10 cellular contexts compared by ENCODE assay signal in genomic region chr19:36151144-36152051, GRCh38. TPM values are rescaled to one million over a fixed set of nuclear protein-coding genes. Genes with fewer than 3 reads are reported as not detected.
A peak's percentile ranks its signal among the peaks of the same experiment; 100 is the strongest.
DNase-seq lines count a peak whose midpoint lies in the region; ATAC-seq and TF ChIP-seq lines count a peak whose summit lies in the region.
"Had no signal": no experiment of that assay in that cellular context is flagged by ENCODE, and none has a peak within 500 bp of the region (broad histone marks: within the 10 kb centered on the region; RNA-seq: fewer than 3 reads in every experiment).

No MANE protein-coding gene starts in this region.

- no peaks in the 10 kb centered on the region for H3K9me3 Mint-ChIP-seq in HFFc6
- H3K9me3 Mint-ChIP-seq: activated T-helper 1 cell treated with anti-CD3 and anti-CD28 coated beads, Interleukin-12 subunit alpha, Interleukin-12 subunit beta, Interleukin-2, Interleukin-4 antibody, amounts not matched to agents 30 ng/mL and 10 ng/mL and 1 ng/mL, durations not matched to agents 14 hours and 24 hours and 36 hours had no signal

- TF ChIP-seq EP300 in esophagus muscularis mucosa (IDR thresholded peaks at IDR 0.05) (no peak), suprapubic skin (IDR thresholded peaks at IDR 0.05) (no peak)

- peaks cover 31 to 53% (median 36%) of the 10 kb centered on the region in 4 donors for H3K4me1 ChIP-seq in esophagus muscularis mucosa
- peaks cover 40% of the 10 kb centered on the region for H3K4me1 ChIP-seq in suprapubic skin

- DNase-seq in HFFc6 (no peak), esophagus muscularis mucosa (ENCODE audit: extremely low spot score) (no peak), lower leg skin (ENCODE audit: low spot score in 2 of 2) (peak; percentile 54 to 95), suprapubic skin (ENCODE audit: low spot score in 2 of 2) (peak; percentile 81 to 85), DMS153 (lab: John Stamatoyannopoulos, UW) (no peak), foreskin melanocyte (no peak)
- DNase-seq: stimulated activated CD4-positive, alpha-beta T cell treated with anti-CD3 and anti-CD28 coated beads, Interleukin-2, amount 100 ng/mL, for 24 hours had no signal

- peak overlapping the region; percentile 84 for H3K4me3 Mint-ChIP-seq in HFFc6
- H3K4me3 Mint-ChIP-seq: activated T-helper 1 cell treated with anti-CD3 and anti-CD28 coated beads, Interleukin-12 subunit alpha, Interleukin-12 subunit beta, Interleukin-2, Interleukin-4 antibody, amounts not matched to agents 30 ng/mL and 10 ng/mL and 1 ng/mL, durations not matched to agents 14 hours and 24 hours and 36 hours had no signal

- H3K36me3 ChIP-seq in esophagus muscularis mucosa (peaks cover 27 to 49% (median 45%) of the 10 kb centered on the region in 4 donors), suprapubic skin (peaks cover 42% of the 10 kb centered on the region)

- H3K36me3 Mint-ChIP-seq in HFFc6 (ENCODE audit: low read depth), result peaks cover 30% of the 10 kb centered on the region

- H3K27me3 Mint-ChIP-seq in HFFc6 (ENCODE audit: insufficient read depth), result peaks cover 6% of the 10 kb centered on the region

- H3K27ac Mint-ChIP-seq in HFFc6, result peak overlapping the region; percentile 85
- H3K27ac Mint-ChIP-seq: activated T-helper 1 cell treated with anti-CD3 and anti-CD28 coated beads, Interleukin-12 subunit alpha, Interleukin-12 subunit beta, Interleukin-2, Interleukin-4 antibody, amounts not matched to agents 30 ng/mL and 10 ng/mL and 1 ng/mL, durations not matched to agents 14 hours and 24 hours and 36 hours had no signal

- H3K27ac ChIP-seq in esophagus muscularis mucosa (replicated peaks in 1 of 4), result peak overlapping the region; percentile 92 to 98 (median 96)
- peak overlapping the region; percentile 93 for H3K27ac ChIP-seq in suprapubic skin

- TF ChIP-seq CTCF in HFFc6 (IDR thresholded peaks at IDR 0.05), result no peak
- TF ChIP-seq CTCF in esophagus muscularis mucosa (IDR thresholded peaks at IDR 0.05), result no peak
- TF ChIP-seq CTCF in lower leg skin (IDR thresholded peaks at IDR 0.05), result no peak
- no peak for TF ChIP-seq CTCF in suprapubic skin (IDR thresholded peaks at IDR 0.05)

- H3K4me3 ChIP-seq in esophagus muscularis mucosa (peak overlapping the region; percentile 52 to 74 (median 64)), lower leg skin (ENCODE audit: low read depth, poor library complexity, severe bottlenecking) (peak overlapping the region; percentile 38), suprapubic skin (peak overlapping the region; percentile 53)

- H3K4me1 Mint-ChIP-seq in HFFc6 (ENCODE audit: low read depth), result peaks cover 38% of the 10 kb centered on the region

- 30% methylated on average over 12 of the region's 47 CpGs for WGBS in esophagus muscularis mucosa
- 44 to 54% methylated on average over 27 to 35 of the region's 47 CpGs for WGBS in lower leg skin, 2 donors
- WGBS in suprapubic skin, result 47% methylated on average over 35 of the region's 47 CpGs

- intact Hi-C loops in esophagus muscularis mucosa (cut with DNase I) (no loop called here), lower leg skin (cut with DNase I; ENCODE audit: low total_unique reads) (no loop called here)

- no peak for ATAC-seq in HG02571 (IDR thresholded peaks at IDR 0.05; ENCODE audit: unreplicated experiment)
- ATAC-seq in GM21390 (IDR thresholded peaks at IDR 0.05; ENCODE audit: unreplicated experiment), result no peak

- H3K27me3 ChIP-seq in esophagus muscularis mucosa (no peaks in the 10 kb centered on the region), suprapubic skin (no peaks in the 10 kb centered on the region)

- no peaks in the 10 kb centered on the region for H3K9me3 ChIP-seq in esophagus muscularis mucosa
- H3K9me3 ChIP-seq in suprapubic skin, result no peaks in the 10 kb centered on the region

- peak; percentile 17 for TF ChIP-seq POLR2A in esophagus muscularis mucosa (IDR thresholded peaks at IDR 0.05; ENCODE audit: low read depth)
- TF ChIP-seq POLR2A in lower leg skin (IDR thresholded peaks at IDR 0.05), result no peak
- no peak for TF ChIP-seq POLR2A in suprapubic skin (IDR thresholded peaks at IDR 0.05)

RNA-seq across cellular contexts. Expression of gene COX7A1, which starts 0.8 kb away (rescaled TPM):
- total RNA-seq in HFFc6 (2021; fragmentation: NEBNext Ultra II Directional; extraction: Animal tissue kit (Norgen Biotek cat#: 25700)), result 100 to 1,000 TPM in 2 of 6 experiments, 10 to 100 TPM in 4; 59.8 to 139 (median 85.5) TPM
- 100 to 1,000 TPM in 2 of 4 donors, 10 to 100 TPM in 2; 65.8 to 231 (median 101) TPM for total RNA-seq in esophagus muscularis mucosa
- 10 to 100 TPM in 1 of 4 donors, 1 to 10 TPM in 3; 1.1 to 12.9 (median 6.3) TPM for total RNA-seq in lower leg skin
- total RNA-seq in suprapubic skin, result 10 to 100 TPM in 2 of 4 donors, 1 to 10 TPM in 2; 5.6 to 17.1 (median 11.4) TPM
- total RNA-seq: activated T-helper 1 cell treated with anti-CD3 and anti-CD28 coated beads, Interleukin-12 subunit alpha, Interleukin-12 subunit beta, Interleukin-2, Interleukin-4 antibody, amounts not matched to agents 30 ng/mL and 10 ng/mL and 1 ng/mL, durations not matched to agents 14 hours and 24 hours and 36 hours had no signal

RNA-seq across cellular contexts. Expression of gene CAPNS1, which starts 11.5 kb away (rescaled TPM):
- 1,000 to 10,000 TPM; 1,039 to 1,309 (median 1,209) TPM for total RNA-seq in HFFc6 (2021; fragmentation: NEBNext Ultra II Directional; extraction: Animal tissue kit (Norgen Biotek cat#: 25700))
- total RNA-seq in esophagus muscularis mucosa (100 to 1,000 TPM; 212 to 245 (median 229) TPM), lower leg skin (100 to 1,000 TPM in 1 of 4 donors, 10 to 100 TPM in 3; 33.3 to 125 (median 83.2) TPM), suprapubic skin (10 to 100 TPM; 60.2 to 95.5 (median 79.2) TPM)

RNA-seq across cellular contexts. Expression of gene TBCB, which starts 36.1 kb away (rescaled TPM):
- 100 to 1,000 TPM; 229 to 266 (median 243) TPM for total RNA-seq in HFFc6 (2021; fragmentation: NEBNext Ultra II Directional; extraction: Animal tissue kit (Norgen Biotek cat#: 25700))
- total RNA-seq in esophagus muscularis mucosa, result 100 to 1,000 TPM; 164 to 230 (median 192) TPM
- total RNA-seq in lower leg skin, result 100 to 1,000 TPM in 2 of 4 donors, 10 to 100 TPM in 2; 60.8 to 113 (median 94.5) TPM
- 100 to 1,000 TPM in 1 of 4 donors, 10 to 100 TPM in 3; 63.2 to 117 (median 90.5) TPM for total RNA-seq in suprapubic skin

RNA-seq across cellular contexts. Expression of gene POLR2I, which starts 36.7 kb away (rescaled TPM):
- total RNA-seq in HFFc6 (2021; fragmentation: NEBNext Ultra II Directional; extraction: Animal tissue kit (Norgen Biotek cat#: 25700)), result 10 to 100 TPM; 64.1 to 75.1 (median 69.2) TPM
- total RNA-seq in esophagus muscularis mucosa (100 to 1,000 TPM in 2 of 4 donors, 10 to 100 TPM in 2; 64.8 to 152 (median 85.7) TPM), lower leg skin (10 to 100 TPM; 32.0 to 74.8 (median 57.5) TPM), suprapubic skin (10 to 100 TPM; 21.8 to 57.5 (median 31.3) TPM)

RNA-seq across cellular contexts. Expression of gene OVOL3, which starts 40.5 kb away (rescaled TPM):
- total RNA-seq in HFFc6 (2021; fragmentation: NEBNext Ultra II Directional; extraction: Animal tissue kit (Norgen Biotek cat#: 25700)), result not detected
- total RNA-seq in esophagus muscularis mucosa (not detected), lower leg skin (not detected), suprapubic skin (not detected)
- total RNA-seq: activated T-helper 1 cell treated with anti-CD3 and anti-CD28 coated beads, Interleukin-12 subunit alpha, Interleukin-12 subunit beta, Interleukin-2, Interleukin-4 antibody, amounts not matched to agents 30 ng/mL and 10 ng/mL and 1 ng/mL, durations not matched to agents 14 hours and 24 hours and 36 hours had no signal

Comparison
In these comparisons a context has a peak if more than half of its experiments do, and no peak if none do; other contexts are left out.
1. DNase-seq: peak in lower leg skin (2 of 2) and suprapubic skin (2 of 2); none in HFFc6 (single experiment), esophagus muscularis mucosa (single experiment), DMS153 (single experiment) and foreskin melanocyte (single experiment).
2. RNA of gene CAPNS1, which starts 11.5 kb away (total RNA-seq): 1,039 to 1,309 TPM in HFFc6; 212 to 245 TPM in esophagus muscularis mucosa, 33.3 to 125 TPM in lower leg skin and 60.2 to 95.5 TPM in suprapubic skin; every median in the first group is over 4 times any median in the second.
3. Peak in every context shown above with its lines, with median percentiles within 50 percentile points of each other: H3K4me3 ChIP-seq.